ENCODE assay signal across 19 cellular contexts in genomic region chr10:13815766-13816165, GRCh38.
DNase-seq lines count a peak whose midpoint lies in the region; TF ChIP-seq lines count a peak whose summit lies in the region.
"Had no signal": no experiment of that assay in that cellular context is flagged by ENCODE, and none has a peak within 500 bp of the region (broad histone marks: within the 10 kb centered on the region; RNA-seq: fewer than 3 reads in every experiment).

No MANE protein-coding gene starts in this region.

- peaks cover 62% of the 10 kb centered on the region for H3K36me3 Mint-ChIP-seq in nephron progenitor cell (ENCODE audit: low read depth)

- no peak overlapping the region for H3K27ac Mint-ChIP-seq in nephron progenitor cell
- H3K27ac Mint-ChIP-seq: progenitor cell of endocrine pancreas had no signal

- H3K4me1 Mint-ChIP-seq in nephron progenitor cell: peaks cover 16% of the 10 kb centered on the region

- H3K36me3 ChIP-seq in neutrophil: no peaks in the 10 kb centered on the region
- H3K36me3 ChIP-seq: BLaER1 treated with 17β-estradiol and CSF1 and Interleukin-3, amounts not matched to agents 10 nM and 100 nM; cardiac muscle cell; transverse colon had no signal

- no peak overlapping the region for H3K4me3 Mint-ChIP-seq in nephron progenitor cell

- H3K27ac ChIP-seq in RWPE1 (no peak overlapping the region), neutrophil (peak overlapping the region; percentile 33)
- H3K27ac ChIP-seq: BLaER1 treated with 17β-estradiol and CSF1 and Interleukin-3, amounts not matched to agents 10 nM and 100 nM; cardiac muscle cell; KMS-11; transverse colon had no signal

- peaks cover 43% of the 10 kb centered on the region for H3K9me3 Mint-ChIP-seq in nephron progenitor cell

- H3K4me3 ChIP-seq in epithelial cell of esophagus (ENCODE audit: low read length) (no peak overlapping the region), neutrophil (ENCODE audit: low read depth in 1 of 2, low read length in 1 of 2) (no peak overlapping the region)
- H3K4me3 ChIP-seq: BLaER1 treated with 17β-estradiol and CSF1 and Interleukin-3, amounts not matched to agents 10 nM and 100 nM; cardiac muscle cell; transverse colon had no signal

- peaks cover 9% of the 10 kb centered on the region for H3K27me3 ChIP-seq in neutrophil
- H3K27me3 ChIP-seq: BLaER1 treated with 17β-estradiol and CSF1 and Interleukin-3, amounts not matched to agents 10 nM and 100 nM; cardiac muscle cell; transverse colon had no signal

- H3K9me3 ChIP-seq in neutrophil: no peaks in the 10 kb centered on the region
- H3K9me3 ChIP-seq: transverse colon had no signal

- POLR2A ChIA-PET in RWPE1 (lab: Yijun Ruan, JAX; ENCODE audit: low non-redundant PET): no interaction called here

- peaks cover 5% of the 10 kb centered on the region for H3K27me3 Mint-ChIP-seq in nephron progenitor cell (ENCODE audit: low read depth, poor library complexity)
- H3K27me3 Mint-ChIP-seq: progenitor cell of endocrine pancreas had no signal

- TF ChIP-seq CTCF in RWPE1 (conservative IDR thresholded peaks at IDR 0.05; ENCODE audit: low read depth) (no peak), epithelial cell of esophagus (IDR thresholded peaks at IDR 0.05; ENCODE audit: insufficient read depth, low read depth, low read length, missing control alignments) (no peak), neutrophil (IDR thresholded peaks at IDR 0.05) (no peak), nephron progenitor cell (IDR thresholded peaks at IDR 0.05) (no peak)

- CTCF ChIA-PET in RWPE1 (lab: Yijun Ruan, JAX): no interaction called here

- peaks cover 3 to 20% of the 10 kb centered on the region in 2 experiments for H3K4me1 ChIP-seq in neutrophil (ENCODE audit: control insufficient read depth in 1 of 2, insufficient read depth in 1 of 2, low read depth in 1 of 2, low read length in 1 of 2)

- DNase-seq in Daoy (ENCODE audit: low read depth) (peak; percentile 13), RWPE1 (ENCODE audit: low spot score) (peak; percentile 41), epithelial cell of esophagus (ENCODE audit: low read depth) (peak; percentile 60), NCI-H446 treated with DMSO at 0.1 percent for 48 hours (lab: John Stamatoyannopoulos, UW) (no peak), mucosa of gallbladder (ENCODE audit: low spot score) (no peak), nephron progenitor cell (no peak)
- DNase-seq in central memory CD4-positive, alpha-beta T cell: no peak
- DNase-seq: activated CD4-positive, alpha-beta T cell treated with anti-CD3 and anti-CD28 coated beads, Interleukin-2, amount 50 U/mL, for 48 hours; activated effector memory CD4-positive, alpha-beta T cell treated with Interleukin-2 at 50 U/mL for 16 hours; NCI-H1694 treated with DMSO at 0.1 percent for 48 hours; NCI-H526 treated with DMSO at 0.1 percent for 48 hours; stimulated activated CD4-positive, alpha-beta T cell treated with anti-CD3 and anti-CD28 coated beads, Interleukin-15, amount 100 ng/mL, for 24 hours; T1000; transverse colon had no signal

Comparison
In these comparisons a context has a peak if more than half of its experiments do, and no peak if none do; other contexts are left out.
1. DNase-seq: peak in Daoy (single experiment), RWPE1 (single experiment) and epithelial cell of esophagus (single experiment); none in NCI-H446 treated with DMSO at 0.1 percent for 48 hours (single experiment), mucosa of gallbladder (single experiment), central memory CD4-positive, alpha-beta T cell (single experiment) and nephron progenitor cell (single experiment).